6 cellular contexts compared by ENCODE assay signal in the genomic region with DNA sequence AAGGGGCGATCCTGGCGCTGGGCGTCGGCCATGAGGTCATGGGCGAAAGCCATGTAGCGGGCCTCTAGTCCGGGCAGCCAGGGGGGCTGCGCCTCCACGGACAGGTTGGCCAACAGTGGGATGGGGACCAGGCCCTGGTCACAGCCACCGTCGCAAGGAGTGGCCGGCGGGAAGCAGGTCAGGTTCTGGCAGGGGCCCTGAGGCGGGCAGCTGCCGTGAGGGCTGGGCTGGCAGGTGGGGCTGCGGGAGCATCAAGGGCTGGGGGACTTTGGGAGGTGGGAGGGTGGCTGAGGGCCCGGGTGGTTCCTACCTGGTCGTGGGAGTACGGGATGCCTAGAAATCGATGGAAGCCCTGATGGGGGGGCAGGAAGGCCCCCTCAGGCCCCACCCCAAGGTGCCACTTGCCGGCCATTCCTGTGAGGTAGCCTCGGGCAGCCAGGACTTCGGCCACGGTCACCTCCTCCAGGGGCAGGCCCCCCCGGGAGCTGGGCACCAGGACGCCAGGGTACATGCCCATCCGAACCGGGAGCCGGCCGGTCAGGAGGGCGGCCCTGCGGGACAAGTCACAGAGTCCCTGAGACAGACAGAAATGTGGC. TPM values are rescaled to one million over a fixed set of nuclear protein-coding genes. Genes with fewer than 3 reads are reported as not detected.
DNase-seq lines count a peak whose midpoint lies in the region; ATAC-seq and TF ChIP-seq lines count a peak whose summit lies in the region.

No MANE protein-coding gene starts in this region.

- CTCF ChIA-PET in GM10248 (lab: Yijun Ruan, JAX) = interaction anchor here (1.1 to 1.4 kb wide), 3 partner anchors 63 to 67 kb away, joined by 3 to 5 read pairs (median 4); a partner anchor contains a TSS

- POLR2A ChIA-PET in GM10248 (lab: Yijun Ruan, JAX) = interaction anchor here (0.6 kb wide), 1 partner anchor 276 kb away, joined by 4 read pairs; no protein-coding TSS in a partner anchor

- DNase-seq in LNCaP clone FGC (ENCODE audit: low read depth) (no peak), sciatic nerve (ENCODE audit: low spot score) (no peak), GM10248 (ENCODE audit: extremely low spot score) (no peak), NCI-H187 treated with DMSO at 0.1 percent for 48 hours (lab: John Stamatoyannopoulos, UW) (no peak)
- no peak for DNase-seq in effector memory CD4-positive, alpha-beta T cell

- no peaks in the 10 kb centered on the region for H3K9me3 ChIP-seq in effector memory CD4-positive, alpha-beta T cell (ENCODE audit: control insufficient read depth, low read length)

- no peak for TF ChIP-seq CTCF in LNCaP clone FGC (IDR thresholded peaks at IDR 0.05; ENCODE audit: control insufficient read depth, extremely low read depth, insufficient read depth)
- TF ChIP-seq CTCF in GM10248 (IDR thresholded peaks at IDR 0.05; ENCODE audit: control extremely low read depth, extremely low read depth, low read depth, missing control alignments) = no peak

- peaks cover 18% of the 10 kb centered on the region for H3K36me3 ChIP-seq in effector memory CD4-positive, alpha-beta T cell (ENCODE audit: control insufficient read depth, insufficient read depth, low read length)

- ATAC-seq in sciatic nerve = peak; percentile 5
- no peak for ATAC-seq in GM18907 (IDR thresholded peaks at IDR 0.05; ENCODE audit: unreplicated experiment)

- H3K4me1 ChIP-seq in effector memory CD4-positive, alpha-beta T cell (ENCODE audit: control insufficient read depth, insufficient read depth, low read length, poor library complexity, severe bottlenecking) = peaks cover 25% of the 10 kb centered on the region

- H3K4me3 ChIP-seq in LNCaP clone FGC (ENCODE audit: low read depth, low read length) = peak overlapping the region; percentile 86
- peak overlapping the region; percentile 84 for H3K4me3 ChIP-seq in effector memory CD4-positive, alpha-beta T cell (ENCODE audit: insufficient read depth, low read depth, low read length, poor library complexity, severe bottlenecking)

- intact Hi-C loops in sciatic nerve (cut with DNase I) = no loop called here

- no peaks in the 10 kb centered on the region for H3K27me3 ChIP-seq in effector memory CD4-positive, alpha-beta T cell (replicated peaks; ENCODE audit: control insufficient read depth, insufficient read depth, low read length, poor library complexity, severe bottlenecking)

- H3K27ac ChIP-seq in effector memory CD4-positive, alpha-beta T cell (ENCODE audit: insufficient read depth, low read length, poor library complexity, severe bottlenecking) = peak overlapping the region; percentile 86

RNA-seq across cellular contexts. Expression of a gene that starts 1.0 kb away (rescaled TPM):
- 38.1 TPM for total RNA-seq in sciatic nerve

RNA-seq across cellular contexts. Expression of a gene that starts 26.4 kb away (rescaled TPM):
- total RNA-seq in sciatic nerve = 2.4 TPM

RNA-seq across cellular contexts. Expression of a gene that starts 44.3 kb away (rescaled TPM):
- total RNA-seq in sciatic nerve = 73.9 TPM

RNA-seq across cellular contexts. Expression of a gene that starts 45.7 kb away (rescaled TPM):
- 56.6 TPM for total RNA-seq in sciatic nerve

RNA-seq across cellular contexts. Expression of a gene that starts 48.7 kb away (rescaled TPM):
- 18.2 TPM for total RNA-seq in sciatic nerve
